Comparison of ENCODE assay signal across 8 cellular contexts in the genomic region with DNA sequence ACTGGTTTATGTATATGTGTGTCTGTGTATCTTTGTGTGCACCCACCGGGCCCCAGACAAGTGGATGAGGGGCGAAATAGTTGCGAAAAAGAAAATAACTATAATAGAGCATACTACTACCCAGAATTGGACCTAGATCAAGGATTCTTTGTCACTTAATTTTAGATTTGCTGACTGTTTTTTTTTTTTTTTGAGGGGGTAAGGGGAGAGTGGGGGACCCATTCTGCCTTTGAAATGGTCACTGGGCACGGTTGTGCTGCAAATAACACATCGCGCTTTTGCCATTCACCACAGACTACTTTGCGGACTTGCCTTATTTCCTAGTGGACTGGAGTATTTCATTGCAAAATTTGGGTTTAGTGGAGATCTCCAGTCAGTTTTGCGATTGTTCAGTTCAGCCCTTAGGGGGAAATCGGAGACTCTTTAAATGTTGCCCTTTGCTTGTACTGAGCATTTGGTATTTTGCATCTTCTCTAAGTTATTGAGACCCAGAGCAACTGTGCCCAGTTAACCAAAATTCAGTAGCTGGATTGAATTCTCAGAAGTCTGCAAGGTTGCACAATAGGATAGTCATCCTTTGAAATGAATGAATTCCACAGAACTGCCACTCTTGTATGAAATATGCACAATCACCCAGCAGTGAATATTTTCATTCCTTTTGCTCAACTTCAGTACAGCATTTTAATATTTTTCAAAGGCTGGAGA. TPM values are rescaled to one million over a fixed set of nuclear protein-coding genes. Genes with fewer than 3 reads are reported as not detected.
DNase-seq lines count a peak whose midpoint lies in the region; ATAC-seq, FAIRE-seq and TF ChIP-seq lines count a peak whose summit lies in the region.

No MANE protein-coding gene starts in this region.

- no peak for TF ChIP-seq POLR2A in Peyer's patch (IDR thresholded peaks at IDR 0.05)
- TF ChIP-seq POLR2A in endothelial cell of umbilical vein (IDR thresholded peaks at IDR 0.05; ENCODE audit: low read depth, low read length): no peak
- TF ChIP-seq POLR2A in ovary (IDR thresholded peaks at IDR 0.05): no peak

- WGBS in ovary, 3 donors: 3 to 9% (median 4%) methylated on average over 9 of the region's 9 CpGs

- H3K9ac ChIP-seq in endothelial cell of umbilical vein (replicated peaks; ENCODE audit: extremely low read depth, insufficient read depth, low read length): peak overlapping the region; percentile 95

- FAIRE-seq in endothelial cell of umbilical vein (lab: Jason Lieb, UNC): no peak

- peak overlapping the region; percentile 54 to 71 (median 62) for H3K4me3 ChIP-seq in Peyer's patch
- peak overlapping the region; percentile 80 to 95 (median 82) for H3K4me3 ChIP-seq in endothelial cell of umbilical vein (replicated peaks in 1 of 3; ENCODE audit: insufficient read depth in 1 of 3, low read depth in 1 of 3, low read length in 3 of 3)
- H3K4me3 ChIP-seq in ovary: peak overlapping the region; percentile 78

- no peak overlapping the region for H2AFZ ChIP-seq in endothelial cell of umbilical vein (ENCODE audit: low read depth, low read length)

- CTCF ChIA-PET in endothelial cell of umbilical vein (lab: Charles Lee): interaction anchor here (0.7 to 3.4 kb wide), 7 partner anchors 14 to 287 kb away, joined by 3 to 61 read pairs (median 4); no protein-coding TSS in a partner anchor

- peaks cover 0 to 8% (median 2%) of the 10 kb centered on the region in 4 donors for H3K4me1 ChIP-seq in Peyer's patch
- H3K4me1 ChIP-seq in endothelial cell of umbilical vein (ENCODE audit: control insufficient read depth, extremely low read depth, insufficient read depth, low read length): peaks cover 27% of the 10 kb centered on the region
- H3K4me1 ChIP-seq in ovary (ENCODE audit: insufficient read depth): peaks cover 10% of the 10 kb centered on the region

- no peaks in the 10 kb centered on the region for H4K20me1 ChIP-seq in endothelial cell of umbilical vein (replicated peaks; ENCODE audit: control insufficient read depth, extremely low read depth, insufficient read depth, low read length)

- no peak for ATAC-seq in HG02610 (IDR thresholded peaks at IDR 0.05; ENCODE audit: unreplicated experiment)
- ATAC-seq in activated CD4-positive, CD25-positive, alpha-beta regulatory T cell treated with anti-CD3 and anti-CD28 coated beads, Interleukin-2, amount 50 U/mL, for 24 hours: no peak

- H3K27ac ChIP-seq in Peyer's patch (peak overlapping the region; percentile 86 to 95 (median 89)), endothelial cell of umbilical vein (ENCODE audit: insufficient read depth, low read depth, low read length) (no peak overlapping the region), ovary (peak overlapping the region; percentile 87 to 89)

- POLR2A ChIA-PET in endothelial cell of umbilical vein (lab: Charles Lee): no interaction called here

- H3K9me1 ChIP-seq in endothelial cell of umbilical vein (replicated peaks; ENCODE audit: control insufficient read depth, extremely low read depth, insufficient read depth, low read length): no peaks in the 10 kb centered on the region

- DNase-seq in EH (ENCODE audit: low read depth): peak; percentile 87
- no peak for DNase-seq in Peyer's patch
- peak; percentile 30 for DNase-seq in endothelial cell of umbilical vein (ENCODE audit: low read depth, low spot score)
- DNase-seq in ovary: peak in 1 of 5 donors; percentile 15
- DNase-seq in hepatic stellate cell (ENCODE audit: low spot score): no peak
- no peak for DNase-seq in NCI-H128 (lab: John Stamatoyannopoulos, UW; ENCODE audit: unreplicated experiment)

- TF ChIP-seq CTCF in Peyer's patch (IDR thresholded peaks at IDR 0.05): no peak
- no peak for TF ChIP-seq CTCF in endothelial cell of umbilical vein (IDR thresholded peaks at IDR 0.05; ENCODE audit: extremely low read depth in 1 of 2, insufficient read depth in 1 of 2, low read depth in 1 of 2, low read length in 2 of 2)
- no peak for TF ChIP-seq CTCF in ovary (IDR thresholded peaks at IDR 0.05)

- no peaks in the 10 kb centered on the region for H3K79me2 ChIP-seq in endothelial cell of umbilical vein (ENCODE audit: control insufficient read depth, insufficient read depth, low read length)

- peak overlapping the region; percentile 78 for H3K4me2 ChIP-seq in endothelial cell of umbilical vein (ENCODE audit: insufficient read depth, low read length)

- no TSS peak for BruUV-seq in endothelial cell of umbilical vein (replicated peaks; lab: Mats Ljungman, UMichigan)

- H3K9me3 ChIP-seq in Peyer's patch: no peaks in the 10 kb centered on the region
- H3K9me3 ChIP-seq in endothelial cell of umbilical vein (replicated peaks; ENCODE audit: control insufficient read depth, insufficient read depth, low read length): no peaks in the 10 kb centered on the region
- H3K9me3 ChIP-seq in ovary: no peaks in the 10 kb centered on the region

- intact Hi-C loops in endothelial cell of umbilical vein (cut with micrococcal nuclease) (loop anchor here (1.0 to 5.0 kb wide), 7 partner anchors 39 to 712 kb away; no protein-coding TSS in a partner anchor), ovary (cut with DNase I) (loop anchor here (2.0 to 10.0 kb wide), 12 partner anchors 205 to 857 kb away; no protein-coding TSS in a partner anchor)

- H3K36me3 ChIP-seq in Peyer's patch: no peaks in the 10 kb centered on the region
- peaks cover 0 to 2% of the 10 kb centered on the region in 2 experiments for H3K36me3 ChIP-seq in endothelial cell of umbilical vein (ENCODE audit: control insufficient read depth in 2 of 2, extremely low read depth in 1 of 2, insufficient read depth in 2 of 2, low read length in 2 of 2)
- no peaks in the 10 kb centered on the region for H3K36me3 ChIP-seq in ovary

- dilution Hi-C loops in endothelial cell of umbilical vein (cut with MboI; ENCODE audit: extremely low pct_ligation_motif_present, low sequenced_read_pairs): loop anchor here (25.0 kb wide), 1 partner anchor 157 kb away; no protein-coding TSS in a partner anchor

- no peak for TF ChIP-seq EP300 in ovary (IDR thresholded peaks at IDR 0.05)

- H3K27me3 ChIP-seq in Peyer's patch: no peaks in the 10 kb centered on the region
- no peaks in the 10 kb centered on the region for H3K27me3 ChIP-seq in endothelial cell of umbilical vein (ENCODE audit: control insufficient read depth in 2 of 2, insufficient read depth in 2 of 2, low read length in 2 of 2)
- H3K27me3 ChIP-seq in ovary: no peaks in the 10 kb centered on the region

TF ChIP-seq in endothelial cell of umbilical vein, 7 proteins besides CTCF, POLR2A, EP300 and RAD21:
- TF ChIP-seq, protein P1, sequence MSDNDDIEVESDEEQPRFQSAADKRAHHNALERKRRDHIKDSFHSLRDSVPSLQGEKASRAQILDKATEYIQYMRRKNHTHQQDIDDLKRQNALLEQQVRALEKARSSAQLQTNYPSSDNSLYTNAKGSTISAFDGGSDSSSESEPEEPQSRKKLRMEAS (IDR thresholded peaks at IDR 0.05; ENCODE audit: insufficient read depth, insufficient read length): no peak
- no peak for TF ChIP-seq POLR2AphosphoS5 (IDR thresholded peaks at IDR 0.05; ENCODE audit: insufficient read depth, low read depth, low read length)
- no peak for TF ChIP-seq FOS (IDR thresholded peaks at IDR 0.05; ENCODE audit: borderline replicate concordance, insufficient read depth, low read length)
- no peak for TF ChIP-seq EZH2 (IDR thresholded peaks at IDR 0.05; ENCODE audit: borderline replicate concordance, low read depth, low read length, severe bottlenecking)
- TF ChIP-seq GATA2 (IDR thresholded peaks at IDR 0.05; ENCODE audit: insufficient read depth, insufficient read length, low read depth, low read length): no peak

RNA-seq across cellular contexts. Expression of a gene that starts 2.8 kb away (rescaled TPM):
- total RNA-seq in Peyer's patch: 10 to 100 TPM in 3 of 4 donors, 1 to 10 TPM in 1; 6.8 to 58.6 (median 12.6) TPM
- 17.6 and 20.5 TPM in 2 replicates for total RNA-seq in endothelial cell of umbilical vein
- 12.7 and 15.8 TPM in 2 replicates for polyA plus RNA-seq in endothelial cell of umbilical vein
- polyA plus RNA-seq in endothelial cell of umbilical vein (2011; cell fraction: cytosol; rRNA removed): 11.8 and 12.3 TPM in 2 replicates
- polyA plus RNA-seq in endothelial cell of umbilical vein (2011; cell fraction: nucleus; rRNA removed): 26.8 and 40.7 TPM in 2 replicates
- 22.9 and 24.9 TPM in 2 replicates for polyA plus RNA-seq in endothelial cell of umbilical vein (2012)
- polyA minus RNA-seq in endothelial cell of umbilical vein: 24.2 and 31.0 TPM in 2 replicates
- not detected for polyA minus RNA-seq in endothelial cell of umbilical vein (2011; cell fraction: cytosol; rRNA and poly(A)+ RNA removed)
- 20.3 and 33.3 TPM in 2 replicates for polyA minus RNA-seq in endothelial cell of umbilical vein (2011; cell fraction: nucleus; rRNA and poly(A)+ RNA removed)
- 100 to 1,000 TPM in 4 of 7 donors, 10 to 100 TPM in 3; 68.1 to 209 (median 103) TPM for total RNA-seq in ovary
- polyA plus RNA-seq in ovary: 10 to 100 TPM; 60.4 to 94.7 TPM

Comparison
In these comparisons a context has a peak if more than half of its experiments do, and no peak if none do; other contexts are left out.
1. DNase-seq: peak in EH (single experiment) and endothelial cell of umbilical vein (single experiment); none in Peyer's patch (0 of 3), hepatic stellate cell (single experiment) and NCI-H128 (single experiment).
2. Peak in every context shown above with its lines, with median percentiles within 50 percentile points of each other: H3K4me3 ChIP-seq.